ENCODE assay signal across 9 cellular contexts in the genomic region with DNA sequence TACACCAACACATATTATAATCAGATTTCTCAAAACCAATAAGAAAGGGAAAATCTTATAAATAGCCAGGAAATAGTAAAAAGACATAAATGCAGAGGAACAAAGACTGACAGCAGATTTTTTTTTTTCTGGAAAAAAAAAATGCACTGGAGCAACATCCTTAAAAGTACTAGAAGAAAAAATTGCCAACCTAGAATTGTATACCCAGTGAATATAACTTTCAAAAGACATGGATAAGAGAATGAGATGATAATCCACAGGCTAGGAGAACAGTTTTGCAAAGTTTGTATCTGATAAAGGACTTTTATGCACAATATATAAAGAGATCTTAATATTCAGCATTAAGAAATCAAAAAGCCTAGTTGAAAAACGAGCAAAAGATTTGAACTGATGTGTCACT.
"Had no signal": no experiment of that assay in that cellular context is flagged by ENCODE, and none has a peak within 500 bp of the region (broad histone marks: within the 10 kb centered on the region; RNA-seq: fewer than 3 reads in every experiment).

No MANE protein-coding gene starts in this region.

- H3K27ac ChIP-seq: VCaP, WERI-Rb-1 had no signal

- H3K36me3 ChIP-seq: WERI-Rb-1 had no signal

- ATAC-seq: activated CD4-positive, alpha-beta T cell treated with anti-CD3 and anti-CD28 coated beads for 36 hours; activated CD4-positive, CD25-positive, alpha-beta regulatory T cell treated with anti-CD3 and anti-CD28 coated beads, Interleukin-2, amount 50 U/mL, for 24 hours; activated CD8-positive, alpha-beta memory T cell treated with anti-CD3 and anti-CD28 coated beads, Interleukin-2, amount 10 ng/mL, durations not matched to agents 7 days and 5 days; activated CD8-positive, alpha-beta T cell treated with anti-CD3 and anti-CD28 coated beads for 36 hours; activated CD8-positive, alpha-beta T cell treated with anti-CD3 and anti-CD28 coated beads, Interleukin-2, amount 10 ng/mL, durations not matched to agents 7 days and 5 days; T-helper 17 cell; WTC11 had no signal
